Comparison of ENCODE assay signal across 16 cellular contexts in the genomic region with DNA sequence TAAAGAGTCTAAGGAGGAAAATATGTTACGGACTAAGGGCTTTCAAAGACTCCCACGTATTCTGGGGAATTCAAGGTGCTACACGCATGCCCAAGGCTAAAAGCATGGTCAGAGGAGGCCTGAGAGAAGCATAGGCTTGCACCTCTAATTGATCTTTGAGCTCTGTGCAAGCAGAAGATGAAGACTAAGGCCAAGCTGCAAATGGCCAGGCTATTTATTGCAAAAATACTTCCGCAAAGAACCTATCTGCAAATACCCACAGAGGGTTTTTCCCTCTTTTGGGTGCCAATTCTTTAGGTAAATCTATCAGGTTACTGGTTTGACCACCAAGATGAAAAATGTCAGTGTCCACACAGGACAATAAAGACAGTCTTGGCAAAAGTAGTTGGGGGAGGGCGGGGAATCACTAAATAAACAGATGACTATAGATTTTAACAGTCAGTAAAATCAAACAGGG.
DNase-seq lines count a peak whose midpoint lies in the region; ATAC-seq, FAIRE-seq and TF ChIP-seq lines count a peak whose summit lies in the region.
"Had no signal": no experiment of that assay in that cellular context is flagged by ENCODE, and none has a peak within 500 bp of the region (broad histone marks: within the 10 kb centered on the region; RNA-seq: fewer than 3 reads in every experiment).

No MANE protein-coding gene starts in this region.

- H3K4me3 ChIP-seq in HCT116 (replicated peaks in 1 of 2; ENCODE audit: low read depth in 1 of 2, low read length in 2 of 2) (no peak overlapping the region), Panc1 (ENCODE audit: low read depth in 2 of 2, low read length in 2 of 2) (no peak overlapping the region), liver (ENCODE audit: low read depth in 1 of 3, low read length in 3 of 3) (no peak overlapping the region)
- H3K4me3 ChIP-seq: psoas muscle, uterus had no signal

- H2AFZ ChIP-seq in HCT116 (ENCODE audit: low read depth, low read length, poor library complexity, severe bottlenecking): no peak overlapping the region

- peaks cover 4% of the 10 kb centered on the region; the same call in 1 of the 2 replicates for H4K20me1 ChIP-seq in HCT116 (ENCODE audit: insufficient read depth)

- CTCF ChIA-PET in HCT116 (lab: Charles Lee): no interaction called here
- CTCF ChIA-PET in Panc1 (lab: Charles Lee): no interaction called here

- TF ChIP-seq RAD21 in HCT116 (IDR thresholded peaks at IDR 0.05; ENCODE audit: low read depth): no peak
- no peak for TF ChIP-seq RAD21 in liver (IDR thresholded peaks at IDR 0.05)

- peaks cover 91% of the 10 kb centered on the region for H3K79me2 ChIP-seq in HCT116 (ENCODE audit: insufficient read depth, low read length)

- H3K4me1 ChIP-seq in HCT116 (ENCODE audit: control insufficient read depth in 1 of 2, insufficient read depth in 2 of 2, low read length in 2 of 2) (peaks cover 11 to 31% of the 10 kb centered on the region in 2 experiments), Panc1 (ENCODE audit: control insufficient read depth, insufficient read depth, low read length) (peaks cover 33% of the 10 kb centered on the region), liver (ENCODE audit: control insufficient read depth in 4 of 4, insufficient read depth in 4 of 4, low read length in 3 of 4) (peaks cover 3 to 22% (median 9%) of the 10 kb centered on the region in 4 donors)
- H3K4me1 ChIP-seq: uterus had no signal

- H3K9ac ChIP-seq in HCT116 (ENCODE audit: low read length) (no peak overlapping the region), liver (ENCODE audit: low read depth in 1 of 2, low read length in 2 of 2) (no peak overlapping the region)

- peak; percentile 59; the same call in 1 of the 2 replicates for ATAC-seq in HCT116
- peak; percentile 77 for ATAC-seq in Panc1
- ATAC-seq in HG02884 (IDR thresholded peaks at IDR 0.05; ENCODE audit: unreplicated experiment): no peak
- ATAC-seq in HG03139 (IDR thresholded peaks at IDR 0.05; ENCODE audit: unreplicated experiment): no peak
- ATAC-seq: activated naive CD4-positive, alpha-beta T cell treated with anti-CD3 and anti-CD28 coated beads, Interleukin-2, amount 50 U/mL, for 72 hours; psoas muscle; stimulated activated naive CD8-positive, alpha-beta T cell treated with anti-CD3 and anti-CD28 coated beads, Interleukin-15, amount 100 ng/mL, for 72 hours had no signal

- RAD21 ChIA-PET in HCT116 (lab: Charles Lee; ENCODE audit: low non-redundant PET in 1 of 2, low total read pairs in 2 of 2, uncharacterized antibody in 2 of 2, unreplicated experiment in 2 of 2): no interaction called here

- WGBS in liver: 75% methylated on average over 5 of the region's 5 CpGs

- H3K9me3 ChIP-seq in HCT116 (ENCODE audit: control insufficient read depth in 1 of 2, insufficient read depth in 1 of 2, low read depth in 1 of 2, low read length in 2 of 2) (no peaks in the 10 kb centered on the region), Panc1 (ENCODE audit: control insufficient read depth, insufficient read depth, low read depth, low read length) (no peaks in the 10 kb centered on the region), liver (ENCODE audit: control insufficient read depth in 4 of 4, low read length in 3 of 4) (no peaks in the 10 kb centered on the region)
- H3K9me3 ChIP-seq: psoas muscle, uterus had no signal

- no peaks in the 10 kb centered on the region for H3K27me3 ChIP-seq in HCT116 (ENCODE audit: insufficient read depth, low read length)
- no peaks in the 10 kb centered on the region for H3K27me3 ChIP-seq in Panc1 (ENCODE audit: control insufficient read depth, insufficient read depth, low read length)
- H3K27me3 ChIP-seq in liver (ENCODE audit: control insufficient read depth in 4 of 4, insufficient read depth in 4 of 4, low read length in 3 of 4): no peaks in the 10 kb centered on the region
- H3K27me3 ChIP-seq: uterus had no signal

- TF ChIP-seq CTCF in C4-2B (conservative IDR thresholded peaks at IDR 0.05) (no peak), HCT116 (IDR thresholded peaks at IDR 0.05 in 2 of 3, conservative IDR thresholded peaks at IDR 0.05 in 1 of 3; ENCODE audit: borderline replicate concordance in 1 of 3, insufficient read depth in 1 of 3, low read depth in 2 of 3, low read length in 2 of 3) (no peak), Panc1 (IDR thresholded peaks at IDR 0.05) (no peak), liver (IDR thresholded peaks at IDR 0.05; ENCODE audit: low read depth, low read length, missing input control) (no peak)

- H3K36me3 ChIP-seq in HCT116 (ENCODE audit: control insufficient read depth in 1 of 2, insufficient read depth in 2 of 2, low read length in 2 of 2) (no peaks in the 10 kb centered on the region), Panc1 (ENCODE audit: control insufficient read depth, insufficient read depth, low read length) (no peaks in the 10 kb centered on the region), liver (ENCODE audit: control insufficient read depth in 4 of 4, insufficient read depth in 3 of 4, low read depth in 1 of 4, low read length in 3 of 4) (peaks cover 0 to 2% (median 0%) of the 10 kb centered on the region in 4 donors)
- H3K36me3 ChIP-seq: uterus had no signal

- BruUV-seq in HCT116 (replicated peaks; lab: Mats Ljungman, UMichigan) (no TSS peak), Panc1 (replicated peaks; lab: Mats Ljungman, UMichigan) (no TSS peak)

- FAIRE-seq in urothelium cell line (lab: Jason Lieb, UNC): no peak

- peak overlapping the region; percentile 34 for H3K4me2 ChIP-seq in HCT116 (ENCODE audit: low read length)

- no peak for TF ChIP-seq POLR2A in HCT116 (IDR thresholded peaks at IDR 0.05; ENCODE audit: borderline replicate concordance, extremely low read depth, insufficient read depth, insufficient read length)

- DNase-seq in HCT116 (ENCODE audit: low read depth, low spot score) (no peak), Panc1 (ENCODE audit: low read depth, low spot score) (no peak), urothelium cell line (ENCODE audit: low spot score) (no peak)
- no peak for DNase-seq in activated CD4-positive, alpha-beta T cell treated with anti-CD3 and anti-CD28 coated beads for 48 hours
- DNase-seq: NCI-H2081 treated with DMSO at 0.1 percent for 48 hours; NCI-H774; psoas muscle; stimulated activated CD4-positive, alpha-beta T cell treated with anti-CD3 and anti-CD28 coated beads, Interleukin-15, amount 100 ng/mL, for 24 hours; stimulated activated naive CD8-positive, alpha-beta T cell treated with anti-CD3 and anti-CD28 coated beads, Interleukin-15, amount 100 ng/mL, for 72 hours; T-helper 2 cell; uterus had no signal

- intact Hi-C loops in HCT116 (cut with micrococcal nuclease) (no loop called here), Panc1 (cut with micrococcal nuclease; ENCODE audit: unreplicated experiment) (no loop called here)

- H3K9me2 ChIP-seq in HCT116 (ENCODE audit: insufficient read depth): no peaks in the 10 kb centered on the region

- H3K27ac ChIP-seq in C4-2B: peak overlapping the region; percentile 81; the same call in 1 of the 2 replicates
- no peak overlapping the region for H3K27ac ChIP-seq in HCT116 (ENCODE audit: low read depth, low read length)
- H3K27ac ChIP-seq in Panc1 (ENCODE audit: low read length): peak overlapping the region; percentile 59
- no peak overlapping the region for H3K27ac ChIP-seq in liver (ENCODE audit: low read depth in 1 of 2, low read length in 2 of 2)
- H3K27ac ChIP-seq: psoas muscle, uterus had no signal

- POLR2A ChIA-PET in HCT116 (lab: Charles Lee) (no interaction called here), Panc1 (lab: Charles Lee) (interaction anchor here (0.7 kb wide), 1 partner anchor 203 kb away, joined by 3 read pairs; no protein-coding TSS in a partner anchor)

- in situ Hi-C loops in Panc1 (cut with HindIII; ENCODE audit: low pct_unique_long_range_greater_than_20kb, low sequenced_read_pairs): no loop called here

TF ChIP-seq in HCT116, 20 proteins besides CTCF, POLR2A, EP300 and RAD21 (continues in another document):
- TF ChIP-seq EGR1 (IDR thresholded peaks at IDR 0.05; ENCODE audit: low read depth) (no peak), JUND (IDR thresholded peaks at IDR 0.05) (no peak), CBX3 (IDR thresholded peaks at IDR 0.05; ENCODE audit: low read depth) (no peak), FOSL1 (IDR thresholded peaks at IDR 0.05; ENCODE audit: low read depth) (no peak; the same call in 1 of the 2 replicates), MAX (IDR thresholded peaks at IDR 0.05) (no peak), EZH2phosphoT487 (IDR thresholded peaks at IDR 0.05; ENCODE audit: borderline replicate concordance) (no peak)

TF ChIP-seq in liver, 16 proteins besides CTCF, POLR2A, EP300 and RAD21:
- peak; percentile 16 for TF ChIP-seq SP1 (IDR thresholded peaks at IDR 0.05)
- TF ChIP-seq NR2F2 (IDR thresholded peaks at IDR 0.05): no peak
- no peak for TF ChIP-seq MAX (IDR thresholded peaks at IDR 0.05)
- TF ChIP-seq JUND (IDR thresholded peaks at IDR 0.05): no peak
- no peak for TF ChIP-seq TAF1 (conservative IDR thresholded peaks at IDR 0.05)
- no peak for TF ChIP-seq RXRA (IDR thresholded peaks at IDR 0.05)
- no peak for TF ChIP-seq ZBTB33 (IDR thresholded peaks at IDR 0.05)
- TF ChIP-seq FOXA2 (IDR thresholded peaks at IDR 0.05): no peak
- no peak for TF ChIP-seq FOXA1 (IDR thresholded peaks at IDR 0.05)
- TF ChIP-seq HNF4A (conservative IDR thresholded peaks at IDR 0.05): peak; percentile 23 to 47

Comparison
In these comparisons a context has a peak if more than half of its experiments do, and no peak if none do; other contexts are left out.
1. H3K27ac ChIP-seq: peak in C4-2B (single experiment) and Panc1 (single experiment); none in HCT116 (single experiment) and liver (0 of 2).
2. ATAC-seq: peak in HCT116 (single experiment) and Panc1 (single experiment); none in HG02884 (single experiment) and HG03139 (single experiment).